17 cellular contexts compared by ENCODE assay signal in genomic region chrX:110430293-110431076, GRCh38.
"Had no signal": no experiment of that assay in that cellular context is flagged by ENCODE, and none has a peak within 500 bp of the region (broad histone marks: within the 10 kb centered on the region; RNA-seq: fewer than 3 reads in every experiment).

No MANE protein-coding gene starts in this region.

- H3K36me3 ChIP-seq: ascending aorta, cardiac muscle cell, left ventricle myocardium inferior, sigmoid colon, transverse colon had no signal

- H3K4me1 ChIP-seq: ascending aorta, left ventricle myocardium inferior, sigmoid colon, transverse colon had no signal

- H3K9me3 ChIP-seq: ascending aorta, left ventricle myocardium inferior, sigmoid colon, transverse colon had no signal

- H3K27me3 ChIP-seq: ascending aorta, cardiac muscle cell, transverse colon had no signal

- H3K27me3 Mint-ChIP-seq: activated naive CD8-positive, alpha-beta T cell treated with anti-CD3 and anti-CD28 coated beads, Interleukin-2, amount 50 U/mL, for 24 hours had no signal

- H3K4me1 Mint-ChIP-seq: activated naive CD8-positive, alpha-beta T cell treated with anti-CD3 and anti-CD28 coated beads, Interleukin-2, amount 50 U/mL, for 24 hours had no signal

- ATAC-seq: activated CD4-positive, CD25-positive, alpha-beta regulatory T cell treated with anti-CD3 and anti-CD28 coated beads, Interleukin-2, amount 50 U/mL, for 24 hours; activated naive CD8-positive, alpha-beta T cell treated with anti-CD3 and anti-CD28 coated beads, Interleukin-2, amount 50 U/mL, for 24 hours; activated T-cell treated with anti-CD3 and anti-CD28 coated beads, Interleukin-2, amount 50 U/mL, for 4 hours had no signal

- DNase-seq: activated CD4-positive, alpha-beta T cell treated with anti-CD3 and anti-CD28 coated beads, Interleukin-2, amount 50 U/mL, for 48 hours; activated naive CD4-positive, alpha-beta T cell treated with Interleukin-2 at 50 U/mL for 16 hours; activated naive CD8-positive, alpha-beta T cell treated with anti-CD3 and anti-CD28 coated beads, Interleukin-2, amount 50 U/mL, for 24 hours; activated T-cell treated with anti-CD3 and anti-CD28 coated beads, Interleukin-2, amount 50 U/mL, for 4 hours; islet precursor cell; left ventricle myocardium inferior; mesenchymal stem cell; sigmoid colon; stimulated activated CD4-positive, alpha-beta T cell treated with anti-CD3 and anti-CD28 coated beads, Interleukin-12 subunit alpha, Interleukin-12 subunit beta, amount 100 ng/mL, for 4 hours; stimulated activated naive CD4-positive, alpha-beta T cell; substantia nigra; transverse colon had no signal

- FAIRE-seq: frontal cortex had no signal

- H3K9me3 Mint-ChIP-seq: activated naive CD8-positive, alpha-beta T cell treated with anti-CD3 and anti-CD28 coated beads, Interleukin-2, amount 50 U/mL, for 24 hours; activated T-cell treated with anti-CD3 and anti-CD28 coated beads, Interleukin-2, amount 50 U/mL, for 4 hours; T-helper 2 cell treated with Interferon-gamma antibody and Interleukin-4, amounts not matched to agents 5 μg/mL and 100 μg/mL, for 36 hours had no signal

- H3K4me3 Mint-ChIP-seq: activated naive CD8-positive, alpha-beta T cell treated with anti-CD3 and anti-CD28 coated beads, Interleukin-2, amount 50 U/mL, for 24 hours; activated T-cell treated with anti-CD3 and anti-CD28 coated beads, Interleukin-2, amount 50 U/mL, for 4 hours; T-helper 2 cell treated with Interferon-gamma antibody and Interleukin-4, amounts not matched to agents 5 μg/mL and 100 μg/mL, for 36 hours had no signal

- H3K27ac ChIP-seq: ascending aorta, cardiac muscle cell, left ventricle myocardium inferior, sigmoid colon, transverse colon had no signal

- H3K27ac Mint-ChIP-seq: activated naive CD8-positive, alpha-beta T cell treated with anti-CD3 and anti-CD28 coated beads, Interleukin-2, amount 50 U/mL, for 24 hours; T-helper 2 cell treated with Interferon-gamma antibody and Interleukin-4, amounts not matched to agents 5 μg/mL and 100 μg/mL, for 36 hours had no signal

- H3K4me3 ChIP-seq: ascending aorta, cardiac muscle cell, left ventricle myocardium inferior, sigmoid colon, transverse colon had no signal
